ENCODE assay signal across 18 cellular contexts in genomic region chr3:153396581-153396980, GRCh38.
"Had no signal": no experiment of that assay in that cellular context is flagged by ENCODE, and none has a peak within 500 bp of the region (broad histone marks: within the 10 kb centered on the region; RNA-seq: fewer than 3 reads in every experiment).

No MANE protein-coding gene starts in this region.

- H3K27me3 ChIP-seq: gastroesophageal sphincter, sigmoid colon had no signal

- H3K27ac ChIP-seq: epithelial cell of prostate, gastroesophageal sphincter, sigmoid colon, thoracic aorta had no signal

- H3K4me1 ChIP-seq: gastroesophageal sphincter, sigmoid colon had no signal

- H3K4me3 ChIP-seq: gastroesophageal sphincter, sigmoid colon, smooth muscle cell, thoracic aorta had no signal

- H3K4me2 ChIP-seq: smooth muscle cell had no signal

- H3K36me3 ChIP-seq: gastroesophageal sphincter, sigmoid colon, thoracic aorta had no signal

- ATAC-seq: activated T-cell treated with anti-CD3 and anti-CD28 coated beads, Interleukin-2, amount 50 U/mL, for 72 hours; gastroesophageal sphincter had no signal

- DNase-seq: activated effector memory CD4-positive, alpha-beta T cell treated with Interleukin-2 at 50 U/mL for 16 hours; activated naive CD4-positive, alpha-beta T cell treated with anti-CD3 and anti-CD28 coated beads for 36 hours; activated naive CD8-positive, alpha-beta T cell treated with anti-CD3 and anti-CD28 coated beads, Interleukin-2, amount 10 ng/mL, durations not matched to agents 7 days and 5 days; activated T-cell treated with anti-CD3 and anti-CD28 coated beads, Interleukin-2, amount 50 U/mL, for 72 hours; amniotic stem cell; cerebellar nuclear complex; cortex of kidney; head of caudate nucleus; hypothalamus; posterior cingulate gyrus; sigmoid colon; stimulated activated CD4-positive, alpha-beta T cell treated with anti-CD3 and anti-CD28 coated beads, Interleukin-15, amount 100 ng/mL, for 24 hours; stimulated activated naive CD4-positive, alpha-beta T cell; T-helper 9 cell had no signal
